Comparison of ENCODE assay signal across 35 cellular contexts in the genomic region with DNA sequence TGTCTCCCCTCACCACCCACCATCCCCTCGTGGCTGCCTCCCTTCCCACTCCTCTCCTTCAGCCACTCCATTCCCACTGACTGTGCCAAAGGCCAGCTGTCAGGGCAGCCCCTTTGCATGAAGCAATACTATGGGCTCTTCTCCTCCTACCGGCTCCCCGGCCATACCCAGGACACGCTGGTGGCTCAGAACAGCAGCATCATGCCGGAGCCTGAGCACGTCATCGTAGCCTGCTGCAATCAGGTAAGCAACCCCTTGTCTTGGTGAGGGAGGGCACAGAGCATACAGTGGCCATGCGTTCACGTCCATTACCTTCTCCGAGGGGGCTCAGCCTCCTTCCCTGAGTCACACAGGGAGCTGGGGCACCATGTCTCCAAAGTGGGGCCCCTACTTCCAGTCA. TPM values are rescaled to one million over a fixed set of nuclear protein-coding genes. Genes with fewer than 3 reads are reported as not detected.
"Had no signal": no experiment of that assay in that cellular context is flagged by ENCODE, and none has a peak within 500 bp of the region (broad histone marks: within the 10 kb centered on the region; RNA-seq: fewer than 3 reads in every experiment).

No MANE protein-coding gene starts in this region.

- H3K27me3 ChIP-seq: adrenal gland, ascending aorta had no signal

- H3K27ac Mint-ChIP-seq: activated CD4-positive, alpha-beta T cell treated with anti-CD3 and anti-CD28 coated beads, Interleukin-2, amount 10 ng/mL, durations not matched to agents 7 days and 5 days; activated CD8-positive, alpha-beta T cell treated with anti-CD3 and anti-CD28 coated beads for 36 hours; activated naive CD8-positive, alpha-beta T cell; activated T-helper 17 cell treated with anti-CD3 and anti-CD28 coated beads, Interleukin-2, amount 50 U/mL, for 72 hours; brain; mesothelial cell of epicardium; naive thymus-derived CD4-positive, alpha-beta T cell; stimulated activated naive B cell treated with anti-CD40 and anti-IgM and Interleukin-4, amounts not matched to agents 10 μg/mL and 1 μg/mL and 100 μg/mL, for 72 hours; T-helper 1 cell treated with Interleukin-12 subunit alpha and Interleukin-12 subunit beta and Interleukin-4 antibody, amounts not matched to agents 30 μg/mL and 1 μg/mL, for 36 hours had no signal

- H3K27me3 Mint-ChIP-seq: activated CD4-positive, alpha-beta T cell treated with anti-CD3 and anti-CD28 coated beads, Interleukin-2, amount 10 ng/mL, durations not matched to agents 7 days and 5 days; activated CD8-positive, alpha-beta T cell treated with anti-CD3 and anti-CD28 coated beads for 36 hours had no signal

- H3K9me3 ChIP-seq: adrenal gland, ascending aorta, stomach, tibial artery had no signal

- H3K9me3 Mint-ChIP-seq: activated CD4-positive, alpha-beta T cell treated with anti-CD3 and anti-CD28 coated beads, Interleukin-2, amount 10 ng/mL, durations not matched to agents 7 days and 5 days; activated CD8-positive, alpha-beta T cell treated with anti-CD3 and anti-CD28 coated beads for 36 hours; activated T-cell treated with anti-CD3 and anti-CD28 coated beads, Interleukin-2, amount 50 U/mL, for 4 hours; activated T-helper 17 cell treated with anti-CD3 and anti-CD28 coated beads, Interleukin-2, amount 50 U/mL, for 72 hours; brain; mesothelial cell of epicardium; neural crest cell; stimulated activated naive B cell treated with anti-CD40 and anti-IgM and Interleukin-4, amounts not matched to agents 10 μg/mL and 1 μg/mL and 100 μg/mL, for 72 hours; T-helper 1 cell treated with Interleukin-12 subunit alpha and Interleukin-12 subunit beta and Interleukin-4 antibody, amounts not matched to agents 30 μg/mL and 1 μg/mL, for 36 hours had no signal

- H3K4me3 Mint-ChIP-seq: activated CD4-positive, alpha-beta T cell treated with anti-CD3 and anti-CD28 coated beads, Interleukin-2, amount 10 ng/mL, durations not matched to agents 7 days and 5 days; activated CD8-positive, alpha-beta T cell treated with anti-CD3 and anti-CD28 coated beads for 36 hours; activated naive CD8-positive, alpha-beta T cell; activated T-cell treated with anti-CD3 and anti-CD28 coated beads, Interleukin-2, amount 50 U/mL, for 4 hours; activated T-helper 17 cell treated with anti-CD3 and anti-CD28 coated beads, Interleukin-2, amount 50 U/mL, for 72 hours; brain; mesothelial cell of epicardium; naive thymus-derived CD4-positive, alpha-beta T cell; neural crest cell; stimulated activated naive B cell treated with anti-CD40 and anti-IgM and Interleukin-4, amounts not matched to agents 10 μg/mL and 1 μg/mL and 100 μg/mL, for 72 hours; T-helper 1 cell treated with Interleukin-12 subunit alpha and Interleukin-12 subunit beta and Interleukin-4 antibody, amounts not matched to agents 30 μg/mL and 1 μg/mL, for 36 hours had no signal

- ATAC-seq: activated CD8-positive, alpha-beta T cell treated with anti-CD3 and anti-CD28 coated beads for 36 hours; activated T-cell treated with anti-CD3 and anti-CD28 coated beads, Interleukin-2, amount 50 U/mL, for 4 hours; activated T-helper 17 cell treated with anti-CD3 and anti-CD28 coated beads, Interleukin-2, amount 50 U/mL, for 72 hours; esophagus mucosa; left colon; naive thymus-derived CD4-positive, alpha-beta T cell; stimulated activated naive B cell treated with anti-CD40 and anti-IgM and Interleukin-4, amounts not matched to agents 10 μg/mL and 1 μg/mL and 100 μg/mL, for 72 hours had no signal

- H3K4me2 ChIP-seq: smooth muscle cell had no signal

- H3K4me3 ChIP-seq: adrenal gland, ascending aorta, smooth muscle cell, stomach, tibial artery had no signal

- H3K4me1 Mint-ChIP-seq: activated CD4-positive, alpha-beta T cell treated with anti-CD3 and anti-CD28 coated beads, Interleukin-2, amount 10 ng/mL, durations not matched to agents 7 days and 5 days; brain; mesothelial cell of epicardium; naive thymus-derived CD4-positive, alpha-beta T cell; neural crest cell; stimulated activated naive B cell treated with anti-CD40 and anti-IgM and Interleukin-4, amounts not matched to agents 10 μg/mL and 1 μg/mL and 100 μg/mL, for 72 hours had no signal

- H3K36me3 ChIP-seq: adrenal gland, ascending aorta, stomach, tibial artery, WERI-Rb-1 had no signal

- DNase-seq: activated CD4-positive, alpha-beta T cell treated with anti-CD3 and anti-CD28 coated beads for 1 hour; activated CD4-positive, alpha-beta T cell treated with anti-CD3 and anti-CD28 coated beads, Interleukin-2, amount 10 ng/mL, durations not matched to agents 7 days and 5 days; activated CD8-positive, alpha-beta T cell treated with anti-CD3 and anti-CD28 coated beads for 36 hours; activated naive CD4-positive, alpha-beta T cell; activated T-cell treated with anti-CD3 and anti-CD28 coated beads, Interleukin-2, amount 50 U/mL, for 4 hours; adrenal gland; caudate nucleus; foreskin fibroblast; hippocampal formation; kidney; mammary epithelial cell; naive thymus-derived CD4-positive, alpha-beta T cell; occipital lobe; posterior cingulate gyrus; stimulated activated CD4-positive, alpha-beta T cell treated with anti-CD3 and anti-CD28 coated beads, Interleukin-15, amount 100 ng/mL, for 24 hours; stimulated activated CD4-positive, alpha-beta T cell treated with anti-CD3 and anti-CD28 coated beads, Interleukin-2, amount 100 ng/mL, for 24 hours; stimulated activated naive B cell treated with anti-CD40 and anti-IgM and Interleukin-4, amounts not matched to agents 10 μg/mL and 1 μg/mL and 100 μg/mL, for 72 hours; stomach; SW 1271; T-helper 9 cell; WERI-Rb-1 had no signal

- H3K4me1 ChIP-seq: adrenal gland, ascending aorta, stomach, tibial artery had no signal

- H3K36me3 Mint-ChIP-seq: activated naive CD8-positive, alpha-beta T cell; brain; mesothelial cell of epicardium; naive thymus-derived CD4-positive, alpha-beta T cell; stimulated activated naive B cell treated with anti-CD40 and anti-IgM and Interleukin-4, amounts not matched to agents 10 μg/mL and 1 μg/mL and 100 μg/mL, for 72 hours had no signal

- H3K27ac ChIP-seq: adrenal gland, ascending aorta, stomach, tibial artery, WERI-Rb-1 had no signal

RNA-seq across cellular contexts. Expression of a gene that starts 11.6 kb away (rescaled TPM):
- total RNA-seq: activated CD4-positive, alpha-beta T cell treated with anti-CD3 and anti-CD28 coated beads, Interleukin-2, amount 10 ng/mL, durations not matched to agents 7 days and 5 days; activated CD8-positive, alpha-beta T cell treated with anti-CD3 and anti-CD28 coated beads for 36 hours; activated T-cell treated with anti-CD3 and anti-CD28 coated beads, Interleukin-2, amount 50 U/mL, for 4 hours; activated T-helper 17 cell treated with anti-CD3 and anti-CD28 coated beads, Interleukin-2, amount 50 U/mL, for 72 hours; adrenal gland; ascending aorta; esophagus mucosa; kidney; liver; mammary epithelial cell; mesothelial cell of epicardium; naive thymus-derived CD4-positive, alpha-beta T cell; renal cortical epithelial cell; smooth muscle cell; ureter had no signal
- polyA plus RNA-seq: adrenal gland; liver; mammary epithelial cell; naive thymus-derived CD4-positive, alpha-beta T cell; smooth muscle cell; stomach had no signal

RNA-seq across cellular contexts. Expression of a gene that starts 15.3 kb away (rescaled TPM):
- total RNA-seq: activated CD4-positive, alpha-beta T cell treated with anti-CD3 and anti-CD28 coated beads, Interleukin-2, amount 10 ng/mL, durations not matched to agents 7 days and 5 days; activated CD8-positive, alpha-beta T cell treated with anti-CD3 and anti-CD28 coated beads for 36 hours; activated T-cell treated with anti-CD3 and anti-CD28 coated beads, Interleukin-2, amount 50 U/mL, for 4 hours; activated T-helper 17 cell treated with anti-CD3 and anti-CD28 coated beads, Interleukin-2, amount 50 U/mL, for 72 hours; ascending aorta; esophagus mucosa; kidney; liver; mammary epithelial cell; naive thymus-derived CD4-positive, alpha-beta T cell; occipital lobe; smooth muscle cell; ureter had no signal
- polyA plus RNA-seq: liver; mammary epithelial cell; naive thymus-derived CD4-positive, alpha-beta T cell; smooth muscle cell had no signal

RNA-seq across cellular contexts. Expression of a gene that starts 54.0 kb away (rescaled TPM):
- total RNA-seq: activated CD4-positive, alpha-beta T cell treated with anti-CD3 and anti-CD28 coated beads, Interleukin-2, amount 10 ng/mL, durations not matched to agents 7 days and 5 days; activated CD8-positive, alpha-beta T cell treated with anti-CD3 and anti-CD28 coated beads for 36 hours; activated T-cell treated with anti-CD3 and anti-CD28 coated beads, Interleukin-2, amount 50 U/mL, for 4 hours; activated T-helper 17 cell treated with anti-CD3 and anti-CD28 coated beads, Interleukin-2, amount 50 U/mL, for 72 hours; adrenal gland; ascending aorta; esophagus mucosa; kidney; left colon; liver; mammary epithelial cell; mesothelial cell of epicardium; naive thymus-derived CD4-positive, alpha-beta T cell; neural crest cell; occipital lobe; renal cortical epithelial cell; smooth muscle cell; stomach; ureter had no signal
- polyA plus RNA-seq: adrenal gland; liver; mammary epithelial cell; naive thymus-derived CD4-positive, alpha-beta T cell; smooth muscle cell; stomach had no signal
